In genomic region chr6:118141211-118141610, GRCh38 we compare ENCODE assay signal across 29 cellular contexts.
"Had no signal": no experiment of that assay in that cellular context is flagged by ENCODE, and none has a peak within 500 bp of the region (broad histone marks: within the 10 kb centered on the region; RNA-seq: fewer than 3 reads in every experiment).

No MANE protein-coding gene starts in this region.

- H3K36me3 ChIP-seq: left lung, pancreas, prostate gland, sigmoid colon, spleen, suprapubic skin, thoracic aorta, tibial artery, upper lobe of right lung had no signal

- FAIRE-seq: islet of Langerhans, kidney, pancreas, small intestine, urothelium cell line had no signal

- DNase-seq: hypothalamus; immature natural killer cell; kidney; left colon; left lung; midbrain; mucosa of descending colon; naive thymus-derived CD4-positive, alpha-beta T cell; nucleus accumbens; pancreas; posterior cingulate gyrus; retina; right cardiac atrium; sigmoid colon; small intestine; spleen; stimulated activated CD4-positive, alpha-beta T cell treated with anti-CD3 and anti-CD28 coated beads, Interleukin-4, amount 100 ng/mL, for 24 hours; stimulated activated naive CD4-positive, alpha-beta T cell; tibial artery; trophoblast cell; upper lobe of right lung had no signal

- H3K4me1 ChIP-seq: left lung, pancreas, prostate gland, spleen, suprapubic skin had no signal

- ATAC-seq: left colon; left lung; mucosa of descending colon; naive thymus-derived CD4-positive, alpha-beta T cell; natural killer cell treated with Interleukin-12 subunit alpha and Interleukin-12 subunit beta and Interleukin-15 and Interleukin-18, amount 100 ng/mL, for 72 hours; pancreas; right cardiac atrium; stimulated activated effector memory CD8-positive, alpha-beta T cell treated with anti-CD3 and anti-CD28 coated beads, Interleukin-12 subunit alpha, Interleukin-12 subunit beta, amount 100 ng/mL, for 72 hours; upper lobe of right lung had no signal

- H3K27me3 ChIP-seq: left lung, pancreas, sigmoid colon, spleen, suprapubic skin, tibial artery, upper lobe of right lung had no signal

- H3K27ac ChIP-seq: left lung, pancreas, prostate gland, sigmoid colon, spleen, suprapubic skin, thoracic aorta, tibial artery, upper lobe of right lung had no signal

- H3K4me3 ChIP-seq: left lung, lung, mucosa of descending colon, pancreas, prostate gland, sigmoid colon, spleen, suprapubic skin, thoracic aorta, tibial artery, upper lobe of right lung had no signal

- H3K9me3 ChIP-seq: left lung, mucosa of descending colon, pancreas, prostate gland, sigmoid colon, spleen, suprapubic skin, thoracic aorta, tibial artery, upper lobe of right lung had no signal
